ENCODE assay signal across 8 cellular contexts in genomic region chr20:49914310-49915117, GRCh38. TPM values are rescaled to one million over a fixed set of nuclear protein-coding genes. Genes with fewer than 3 reads are reported as not detected.
DNase-seq lines count a peak whose midpoint lies in the region; ATAC-seq and TF ChIP-seq lines count a peak whose summit lies in the region.

No MANE protein-coding gene starts in this region.

- CTCF ChIA-PET in PC-3 (lab: Charles Lee): interaction anchor here (0.5 to 1.0 kb wide), 3 partner anchors 15 to 373 kb away, joined by 3 to 5 read pairs (median 5); no protein-coding TSS in a partner anchor
- CTCF ChIA-PET in naive thymus-derived CD4-positive, alpha-beta T cell (lab: Charles Lee): interaction anchor here (1.2 kb wide), 1 partner anchor 13 kb away, joined by 5 read pairs; no protein-coding TSS in a partner anchor

- ATAC-seq in Right ventricle myocardium superior (ENCODE audit: poor library complexity): no peak
- peak; percentile 3 for ATAC-seq in PC-3
- ATAC-seq in naive thymus-derived CD4-positive, alpha-beta T cell: no peak
- ATAC-seq in GM18909 (IDR thresholded peaks at IDR 0.05; ENCODE audit: poor library complexity, unreplicated experiment): no peak
- no peak for ATAC-seq in HG03135 (IDR thresholded peaks at IDR 0.05; ENCODE audit: unreplicated experiment)

- peaks cover 18% of the 10 kb centered on the region for H4K20me1 ChIP-seq in PC-3 (ENCODE audit: low read length)

- H3K9me3 Mint-ChIP-seq in naive thymus-derived CD4-positive, alpha-beta T cell: no peaks in the 10 kb centered on the region

- H3F3A ChIP-seq in PC-3 (ENCODE audit: low read length, unreplicated experiment): no peaks in the 10 kb centered on the region

- peak overlapping the region; percentile 98 for H2AFZ ChIP-seq in PC-3 (ENCODE audit: low read length)

- TF ChIP-seq CTCF in cardiac muscle cell (IDR thresholded peaks at IDR 0.05; ENCODE audit: low read depth, low read length) (no peak), PC-3 (conservative IDR thresholded peaks at IDR 0.05; ENCODE audit: low read depth, low read length) (peak; percentile 27)

- H3K9me2 ChIP-seq in PC-3 (replicated peaks; ENCODE audit: low read length): no peaks in the 10 kb centered on the region

- H3K36me3 Mint-ChIP-seq in naive thymus-derived CD4-positive, alpha-beta T cell: peaks cover 0 to 2% (median 0%) of the 10 kb centered on the region in 5 donors

- H3K27ac Mint-ChIP-seq in naive thymus-derived CD4-positive, alpha-beta T cell: peak overlapping the region; percentile 93 to 100 (median 99)

- H3K4me3 ChIP-seq in cardiac muscle cell (peak overlapping the region; percentile 97), PC-3 (ENCODE audit: low read length) (peak overlapping the region; percentile 81), ectodermal cell (ENCODE audit: insufficient read depth, low read depth, low read length) (peak overlapping the region; percentile 96)
- peak overlapping the region; percentile 93 for H3K4me3 ChIP-seq in naive thymus-derived CD4-positive, alpha-beta T cell (ENCODE audit: low read length)

- no peaks in the 10 kb centered on the region for H3K27me3 ChIP-seq in cardiac muscle cell
- H3K27me3 ChIP-seq in PC-3 (ENCODE audit: low read length): no peaks in the 10 kb centered on the region
- H3K27me3 ChIP-seq in ectodermal cell (ENCODE audit: control insufficient read depth, insufficient read depth, low read length, poor library complexity, severe bottlenecking): no peaks in the 10 kb centered on the region
- no peaks in the 10 kb centered on the region for H3K27me3 ChIP-seq in naive thymus-derived CD4-positive, alpha-beta T cell (ENCODE audit: control insufficient read depth in 2 of 2, insufficient read depth in 2 of 2, low read length in 2 of 2)

- 9 to 11% methylated on average over 19 of the region's 19 CpGs for WGBS in ectodermal cell, 2 experiments

- H3K27ac ChIP-seq in cardiac muscle cell: peak overlapping the region; percentile 100
- H3K27ac ChIP-seq in PC-3 (ENCODE audit: low read length): peak overlapping the region; percentile 96
- no peak overlapping the region for H3K27ac ChIP-seq in ectodermal cell (ENCODE audit: insufficient read depth, low read depth, low read length, poor library complexity, severe bottlenecking)
- peak overlapping the region; percentile 100 for H3K27ac ChIP-seq in naive thymus-derived CD4-positive, alpha-beta T cell (ENCODE audit: low read depth, low read length)

- H3K9ac ChIP-seq in PC-3 (ENCODE audit: low read length): peak overlapping the region; percentile 96

- DNase-seq in cardiac muscle cell (ENCODE audit: low read depth in 1 of 2, low spot score in 1 of 2) (no peak), Right ventricle myocardium superior (no peak), PC-3 (peak; percentile 39), NCI-H1436 (lab: John Stamatoyannopoulos, UW) (no peak)
- DNase-seq in naive thymus-derived CD4-positive, alpha-beta T cell: peak in 2 of 9 donors; percentile 17 to 43

- no peaks in the 10 kb centered on the region for H3K27me3 Mint-ChIP-seq in naive thymus-derived CD4-positive, alpha-beta T cell

- TSS peak; percentile 43 for BruUV-seq in PC-3 (replicated peaks; lab: Mats Ljungman, UMichigan)

- peak overlapping the region; percentile 96 to 99 (median 97) for H3K4me3 Mint-ChIP-seq in naive thymus-derived CD4-positive, alpha-beta T cell

- intact Hi-C loops in Right ventricle myocardium superior (cut with DNase I): no loop called here
- intact Hi-C loops in PC-3 (cut with micrococcal nuclease): no loop called here
- intact Hi-C loops in naive thymus-derived CD4-positive, alpha-beta T cell (cut with micrococcal nuclease): loop anchor here (1.0 to 5.0 kb wide), 9 partner anchors 14 to 867 kb away; partner anchors contain the start of genes RNF114 (in 2 of the 2), CSE1L (in 1 of the 2), PTPN1 (in 1 of the 2) and SLC9A8 (in 1 of the 2)

- POLR2A ChIA-PET in PC-3 (lab: Charles Lee; ENCODE audit: unreplicated experiment): no interaction called here
- POLR2A ChIA-PET in naive thymus-derived CD4-positive, alpha-beta T cell (lab: Charles Lee): interaction anchor here (1.1 to 5.5 kb wide), 3 partner anchors 8 to 235 kb away, joined by 3 to 44 read pairs (median 4); partner anchors contain the start of gene RNF114

- H3K4me1 ChIP-seq in cardiac muscle cell (ENCODE audit: low read depth) (peaks cover 25% of the 10 kb centered on the region), PC-3 (ENCODE audit: insufficient read depth, low read length) (peaks cover 23% of the 10 kb centered on the region), ectodermal cell (ENCODE audit: control insufficient read depth, insufficient read depth, low read length) (peaks cover 17% of the 10 kb centered on the region)
- H3K4me1 ChIP-seq in naive thymus-derived CD4-positive, alpha-beta T cell (ENCODE audit: control insufficient read depth in 2 of 2, insufficient read depth in 2 of 2, low read length in 2 of 2): peaks cover 11 to 16% of the 10 kb centered on the region in 2 donors

- peaks cover 64% of the 10 kb centered on the region for H3K79me2 ChIP-seq in PC-3 (ENCODE audit: low read length)

- no peaks in the 10 kb centered on the region for H3K9me3 ChIP-seq in cardiac muscle cell (ENCODE audit: low read depth)
- H3K9me3 ChIP-seq in PC-3 (ENCODE audit: low read length): no peaks in the 10 kb centered on the region
- H3K9me3 ChIP-seq in ectodermal cell (ENCODE audit: control insufficient read depth, low read length): no peaks in the 10 kb centered on the region
- H3K9me3 ChIP-seq in naive thymus-derived CD4-positive, alpha-beta T cell (ENCODE audit: control insufficient read depth in 2 of 3, low read length in 3 of 3): no peaks in the 10 kb centered on the region

- H3K36me3 ChIP-seq in cardiac muscle cell (no peaks in the 10 kb centered on the region), PC-3 (ENCODE audit: low read depth, low read length) (peaks cover 8% of the 10 kb centered on the region; the same call in 1 of the 2 replicates), ectodermal cell (ENCODE audit: control insufficient read depth, insufficient read depth, low read length) (no peaks in the 10 kb centered on the region)
- H3K36me3 ChIP-seq in naive thymus-derived CD4-positive, alpha-beta T cell (ENCODE audit: control insufficient read depth in 2 of 3, insufficient read depth in 3 of 3, low read length in 3 of 3): peaks cover 0 to 20% (median 3%) of the 10 kb centered on the region in 3 experiments

- peak overlapping the region; percentile 98 for H3K4me2 ChIP-seq in PC-3 (ENCODE audit: low read length)

- H3K4me1 Mint-ChIP-seq in naive thymus-derived CD4-positive, alpha-beta T cell: peaks cover 25 to 53% (median 36%) of the 10 kb centered on the region in 7 donors

RNA-seq across cellular contexts. Expression of gene SPATA2, which starts 0.8 kb away (rescaled TPM):
- total RNA-seq in cardiac muscle cell: 5.8 and 6.0 TPM in 2 replicates
- 9.4 and 9.5 TPM in 2 replicates for polyA plus RNA-seq in cardiac muscle cell
- total RNA-seq in Right ventricle myocardium superior: 7.9 TPM
- 7.4 and 8.1 TPM in 2 replicates for total RNA-seq in PC-3 (2014; rRNA removed)
- polyA plus RNA-seq in ectodermal cell (2013, experiment 1 of 4): 13.8 TPM
- 14.8 TPM for polyA plus RNA-seq in ectodermal cell (2013, experiment 2 of 4)
- polyA plus RNA-seq in ectodermal cell (2013, experiment 3 of 4): 11.5 TPM
- 13.2 TPM for polyA plus RNA-seq in ectodermal cell (2013, experiment 4 of 4)
- 10 to 100 TPM in 2 of 5 experiments, 1 to 10 TPM in 3; 9.0 to 18.4 (median 10.0) TPM for total RNA-seq in naive thymus-derived CD4-positive, alpha-beta T cell
- 1 to 10 TPM; 2.7 to 7.4 TPM for polyA plus RNA-seq in naive thymus-derived CD4-positive, alpha-beta T cell

RNA-seq across cellular contexts. Expression of gene RNF114, which starts 21.7 kb away (rescaled TPM):
- total RNA-seq in cardiac muscle cell (158 and 269 TPM in 2 replicates), Right ventricle myocardium superior (52.1 TPM), PC-3 (2014; rRNA removed) (106 and 133 TPM in 2 replicates)
- 53.0 and 90.3 TPM in 2 replicates for polyA plus RNA-seq in cardiac muscle cell
- polyA plus RNA-seq in ectodermal cell (2013, experiment 1 of 4): 67.6 TPM
- 63.7 TPM for polyA plus RNA-seq in ectodermal cell (2013, experiment 2 of 4)
- polyA plus RNA-seq in ectodermal cell (2013, experiment 3 of 4): 70.0 TPM
- 88.4 TPM for polyA plus RNA-seq in ectodermal cell (2013, experiment 4 of 4)
- 100 to 1,000 TPM in 3 of 5 experiments, 10 to 100 TPM in 2; 67.1 to 113 (median 101) TPM for total RNA-seq in naive thymus-derived CD4-positive, alpha-beta T cell
- polyA plus RNA-seq in naive thymus-derived CD4-positive, alpha-beta T cell: 100 to 1,000 TPM; 130 to 143 TPM

Comparison
In these comparisons a context has a peak if more than half of its experiments do, and no peak if none do; other contexts are left out.
1. intact Hi-C loops: an anchor here in naive thymus-derived CD4-positive, alpha-beta T cell (1.0 to 5.0 kb wide); none called in Right ventricle myocardium superior and PC-3.